In the genomic region with DNA sequence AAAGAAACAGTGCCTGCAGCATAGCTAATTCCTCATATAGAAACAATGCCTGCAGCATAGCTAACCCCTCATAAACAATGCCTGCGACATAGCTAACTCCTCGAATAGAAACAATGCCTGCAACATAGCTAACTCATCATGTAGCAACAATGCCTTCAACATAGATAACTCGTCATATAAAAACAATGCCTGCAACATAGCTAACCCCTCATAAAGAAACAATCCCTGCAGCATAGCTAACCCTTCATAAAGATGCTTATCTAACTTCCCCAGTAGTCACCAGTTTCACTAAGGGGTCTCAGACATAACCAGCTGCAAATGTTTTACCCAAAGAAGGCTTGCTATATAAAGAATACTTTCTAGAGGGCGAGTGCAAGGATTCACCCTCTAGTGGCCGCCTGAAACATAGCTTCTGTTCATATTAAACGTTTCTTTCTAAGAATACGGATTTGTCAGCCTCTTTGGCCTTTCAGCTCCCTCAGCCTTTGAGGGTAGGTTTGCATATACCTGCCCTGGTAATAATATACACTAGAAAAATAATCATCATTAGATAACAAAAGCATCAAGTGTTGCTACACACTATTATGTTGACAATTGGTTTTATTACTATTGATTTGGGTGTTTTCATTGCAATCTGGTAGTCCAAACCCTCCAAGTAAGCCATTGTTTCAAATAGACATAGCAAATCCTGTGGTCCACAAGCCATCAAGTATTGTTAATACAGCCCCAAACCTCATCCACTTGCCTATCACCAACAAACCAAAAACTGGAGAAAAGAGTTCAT, we compare ENCODE assay signal across 1 cellular context.
A peak's percentile ranks its signal among the peaks of the same experiment; 100 is the strongest.
TF ChIP-seq lines count a peak whose summit lies in the region.

No MANE protein-coding gene starts in this region.

TF ChIP-seq in HepG2, 621 proteins besides CTCF, POLR2A, EP300 and RAD21 (continued from another document):
- TF ChIP-seq, protein P1, sequence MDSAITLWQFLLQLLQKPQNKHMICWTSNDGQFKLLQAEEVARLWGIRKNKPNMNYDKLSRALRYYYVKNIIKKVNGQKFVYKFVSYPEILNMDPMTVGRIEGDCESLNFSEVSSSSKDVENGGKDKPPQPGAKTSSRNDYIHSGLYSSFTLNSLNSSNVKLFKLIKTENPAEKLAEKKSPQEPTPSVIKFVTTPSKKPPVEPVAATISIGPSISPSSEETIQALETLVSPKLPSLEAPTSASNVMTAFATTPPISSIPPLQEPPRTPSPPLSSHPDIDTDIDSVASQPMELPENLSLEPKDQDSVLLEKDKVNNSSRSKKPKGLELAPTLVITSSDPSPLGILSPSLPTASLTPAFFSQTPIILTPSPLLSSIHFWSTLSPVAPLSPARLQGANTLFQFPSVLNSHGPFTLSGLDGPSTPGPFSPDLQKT (CRISPR knock-in tag; IDR thresholded peaks at IDR 0.05; ENCODE audit: borderline replicate concordance) = no peak
- TF ChIP-seq ZNF891 (CRISPR knock-in tag; IDR thresholded peaks at IDR 0.05) = no peak
- TF ChIP-seq ZNF678 (CRISPR knock-in tag; IDR thresholded peaks at IDR 0.05) = no peak
- no peak for TF ChIP-seq ZBTB38 (CRISPR knock-in tag; IDR thresholded peaks at IDR 0.05)
- TF ChIP-seq MAFK (conservative IDR thresholded peaks at IDR 0.05 in 1 of 2, IDR thresholded peaks at IDR 0.05 in 1 of 2; ENCODE audit: low read length in 2 of 2) = no peak
- peak; percentile 44; the same call in 1 of the 2 replicates for TF ChIP-seq BCL6 (CRISPR knock-in tag; IDR thresholded peaks at IDR 0.05)
